13 cellular contexts compared by ENCODE assay signal in the genomic region with DNA sequence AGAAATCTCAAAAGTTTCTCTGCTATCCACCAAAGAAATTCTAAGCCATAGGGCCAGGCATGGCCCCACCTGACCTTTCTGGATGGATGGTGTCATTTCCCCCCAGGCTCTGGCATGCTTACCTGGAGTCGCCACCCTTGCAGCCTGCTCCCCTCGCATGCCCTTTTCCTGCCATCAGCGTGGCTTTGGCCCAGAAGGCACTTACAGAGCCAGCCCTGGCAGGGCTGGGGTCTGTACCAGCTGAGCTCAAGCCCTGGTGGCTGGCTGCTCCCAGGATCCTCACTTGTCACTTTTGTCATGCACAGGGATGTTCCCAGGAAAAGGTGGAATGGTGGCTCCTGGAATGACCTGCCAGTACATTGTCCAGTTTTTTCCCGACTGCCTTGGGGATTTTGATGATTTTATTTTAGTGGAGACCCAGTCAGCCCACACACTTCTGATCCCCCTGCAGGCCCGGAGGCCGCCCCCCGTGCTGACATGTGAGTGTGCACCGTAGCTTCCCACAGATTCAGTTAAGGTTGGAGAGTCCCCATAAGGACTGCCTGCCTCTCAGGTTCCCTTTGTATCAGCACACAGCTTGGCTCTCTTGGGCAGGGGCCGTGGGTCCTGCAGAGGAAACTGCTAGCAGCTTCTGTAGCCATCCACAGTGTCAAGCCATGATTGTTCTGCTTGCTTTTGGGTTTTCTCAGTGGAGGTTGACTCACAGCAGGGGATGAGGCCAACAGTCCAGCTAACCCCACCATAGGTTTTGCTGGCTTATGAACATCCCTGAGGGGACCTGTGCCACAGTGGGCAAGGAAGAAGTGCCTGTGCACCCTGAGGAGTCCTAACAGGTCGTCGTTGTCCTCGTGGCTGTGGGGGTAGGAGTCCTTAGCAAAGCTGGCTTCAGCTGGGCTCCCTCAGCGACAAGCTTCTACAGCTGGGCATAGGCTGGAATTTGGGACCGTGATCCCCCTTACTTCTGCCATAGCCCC. TPM values are rescaled to one million over a fixed set of nuclear protein-coding genes. Genes with fewer than 3 reads are reported as not detected.
DNase-seq lines count a peak whose midpoint lies in the region; ATAC-seq, FAIRE-seq and TF ChIP-seq lines count a peak whose summit lies in the region.
"Had no signal": no experiment of that assay in that cellular context is flagged by ENCODE, and none has a peak within 500 bp of the region (broad histone marks: within the 10 kb centered on the region; RNA-seq: fewer than 3 reads in every experiment).

No MANE protein-coding gene starts in this region.

- CTCF ChIA-PET in Panc1 (lab: Charles Lee): no interaction called here
- CTCF ChIA-PET in H1 (lab: Charles Lee; ENCODE audit: partially characterized antibody): interaction anchor here (0.6 to 1.7 kb wide), 7 partner anchors 9 to 581 kb away, joined by 3 to 5 read pairs (median 3); no protein-coding TSS in a partner anchor

- H3K36me3 ChIP-seq in DND-41 (ENCODE audit: insufficient read depth, low read length) (no peaks in the 10 kb centered on the region), Panc1 (ENCODE audit: control insufficient read depth, insufficient read depth, low read length) (no peaks in the 10 kb centered on the region), H1 (ENCODE audit: control insufficient read depth in 2 of 4, insufficient read depth in 4 of 4, low read length in 3 of 4) (no peaks in the 10 kb centered on the region), trophoblast cell (ENCODE audit: control insufficient read depth in 1 of 2, insufficient read depth in 2 of 2, low read length in 2 of 2) (no peaks in the 10 kb centered on the region)
- H3K36me3 ChIP-seq: vagina had no signal

- no peak overlapping the region for H3K23ac ChIP-seq in H1 (ENCODE audit: insufficient read length)
- no peak overlapping the region for H3K23ac ChIP-seq in trophoblast cell (ENCODE audit: low read length)

- POLR2A ChIA-PET in Panc1 (lab: Charles Lee): no interaction called here
- POLR2A ChIA-PET in H1 (lab: Charles Lee; ENCODE audit: partially characterized antibody): interaction anchor here (1.0 kb wide), 1 partner anchor 13 kb away, joined by 3 read pairs; no protein-coding TSS in a partner anchor

- no peak overlapping the region for H3K4me3 ChIP-seq in DND-41 (ENCODE audit: low read depth in 1 of 2, low read length in 2 of 2)
- no peak overlapping the region for H3K4me3 ChIP-seq in Panc1 (ENCODE audit: low read depth in 2 of 2, low read length in 2 of 2)
- no peak overlapping the region for H3K4me3 ChIP-seq in H1 (ENCODE audit: extremely low read depth in 1 of 4, insufficient read depth in 2 of 4, low read depth in 3 of 4, low read length in 4 of 4)
- H3K4me3 ChIP-seq in trophoblast cell (ENCODE audit: low read depth, low read length): peak overlapping the region; percentile 40
- H3K4me3 ChIP-seq: vagina had no signal

- H3K56ac ChIP-seq in H1 (replicated peaks; ENCODE audit: insufficient read length, low read depth, low read length): no peak overlapping the region

- H3K4me1 ChIP-seq in DND-41 (ENCODE audit: insufficient read depth, low read length): no peaks in the 10 kb centered on the region
- H3K4me1 ChIP-seq in Panc1 (ENCODE audit: control insufficient read depth, insufficient read depth, low read length): no peaks in the 10 kb centered on the region
- H3K4me1 ChIP-seq in H1 (replicated peaks in 1 of 4; ENCODE audit: control insufficient read depth in 3 of 4, insufficient read depth in 4 of 4, low read length in 3 of 4): no peaks in the 10 kb centered on the region
- no peaks in the 10 kb centered on the region for H3K4me1 ChIP-seq in trophoblast cell (ENCODE audit: control insufficient read depth in 1 of 2, insufficient read depth in 2 of 2, low read length in 2 of 2)
- H3K4me1 ChIP-seq: vagina had no signal

- H4K12ac ChIP-seq in trophoblast cell (ENCODE audit: low read depth, low read length): no peak overlapping the region

- intact Hi-C loops in Panc1 (cut with micrococcal nuclease; ENCODE audit: unreplicated experiment): no loop called here

- peaks cover 4% of the 10 kb centered on the region for H3K9me3 ChIP-seq in DND-41 (ENCODE audit: insufficient read depth, low read length, severe bottlenecking)
- no peaks in the 10 kb centered on the region for H3K9me3 ChIP-seq in Panc1 (ENCODE audit: control insufficient read depth, insufficient read depth, low read depth, low read length)
- H3K9me3 ChIP-seq in H1 (ENCODE audit: insufficient read depth in 2 of 2, low read depth in 1 of 2, low read length in 1 of 2): peaks cover 8% of the 10 kb centered on the region in 2 experiments
- peaks cover 7% of the 10 kb centered on the region for H3K9me3 ChIP-seq in trophoblast cell (ENCODE audit: insufficient read depth, low read depth, low read length)
- H3K9me3 ChIP-seq: vagina had no signal

- H2BK5ac ChIP-seq in H1 (ENCODE audit: low read depth, low read length) (no peak overlapping the region), trophoblast cell (ENCODE audit: low read depth, low read length, poor library complexity) (no peak overlapping the region)

- no peak for TF ChIP-seq RAD21 in H1 (IDR thresholded peaks at IDR 0.05 in 1 of 2, conservative IDR thresholded peaks at IDR 0.05 in 1 of 2; ENCODE audit: low read depth in 2 of 2, low read length in 2 of 2)

- peaks cover 4% of the 10 kb centered on the region; the same call in 1 of the 2 replicates for H3K23me2 ChIP-seq in H1 (ENCODE audit: low read depth, low read length)

- H3K27ac ChIP-seq in DND-41 (ENCODE audit: low read length) (no peak overlapping the region), Panc1 (ENCODE audit: low read length) (no peak overlapping the region), H1 (ENCODE audit: low read depth, low read length) (no peak overlapping the region), trophoblast cell (ENCODE audit: low read depth, low read length) (no peak overlapping the region)
- H3K27ac ChIP-seq: vagina had no signal

- H3K79me1 ChIP-seq in H1 (ENCODE audit: low read depth, low read length): no peaks in the 10 kb centered on the region
- H3K79me1 ChIP-seq in trophoblast cell (ENCODE audit: low read length): no peaks in the 10 kb centered on the region

- H2AFZ ChIP-seq in DND-41 (ENCODE audit: low read depth, low read length): no peak overlapping the region
- H2AFZ ChIP-seq in H1 (ENCODE audit: low read length): no peak overlapping the region
- no peak overlapping the region for H2AFZ ChIP-seq in trophoblast cell (ENCODE audit: insufficient read depth, low read length, poor library complexity)

- H2BK12ac ChIP-seq in H1 (ENCODE audit: low read depth, low read length) (0 out of 2 replicates have a peak overlapping the region, but pooled peaks have one; percentile 43), trophoblast cell (ENCODE audit: low read length) (no peak overlapping the region)

- H2BK15ac ChIP-seq in H1 (ENCODE audit: low read length): no peak overlapping the region

- no peak for FAIRE-seq in H1 (lab: Jason Lieb, UNC)

- peak; percentile 56 for ATAC-seq in DND-41 (ENCODE audit: insufficient read depth, low read depth)
- peak; percentile 62 for ATAC-seq in Panc1

- no peak overlapping the region for H4K8ac ChIP-seq in H1 (ENCODE audit: extremely low read depth, insufficient read depth, low read length)
- H4K8ac ChIP-seq in trophoblast cell (ENCODE audit: low read depth, low read length): no peak overlapping the region

- in situ Hi-C loops in Panc1 (cut with HindIII; ENCODE audit: low pct_unique_long_range_greater_than_20kb, low sequenced_read_pairs): no loop called here

- H3K14ac ChIP-seq in H1 (ENCODE audit: insufficient read length) (no peak overlapping the region), trophoblast cell (ENCODE audit: low read length) (no peak overlapping the region)

- 91% methylated on average over 14 of the region's 14 CpGs; no CpG with 5 or more reads in 1 of the 2 experiments for WGBS in H1 (ENCODE audit: extremely low coverage in 1 of 2, insufficient coverage in 1 of 2, insufficient read length in 1 of 2, insufficient replicate concordance in 2 of 2, low coverage in 1 of 2, low lambda C conversion rate in 2 of 2, missing lambda C conversion rate in 1 of 2), 2 experiments
- no CpG with 5 or more reads among the region's 14 CpGs for WGBS in trophoblast cell (ENCODE audit: extremely low coverage, insufficient coverage, insufficient read length)

- BruUV-seq in Panc1 (replicated peaks; lab: Mats Ljungman, UMichigan): no TSS peak

- DNase-seq in DND-41 (peak; percentile 14), Panc1 (ENCODE audit: low read depth, low spot score) (no peak), H1 (ENCODE audit: low read depth in 1 of 2, low spot score in 2 of 2) (no peak), trophoblast cell (peak in 1 of 2 donors; percentile 30), cerebellar cortex (ENCODE audit: low spot score) (no peak), middle frontal gyrus (ENCODE audit: extremely low spot score, low spot score) (no peak), NCI-H1048 (lab: John Stamatoyannopoulos, UW) (no peak)
- DNase-seq: activated gamma-delta T cell, dermis blood vessel endothelial cell, left ventricle myocardium superior, NCI-H1694 had no signal

- no peak for TF ChIP-seq CTCF in DND-41 (IDR thresholded peaks at IDR 0.05; ENCODE audit: borderline replicate concordance, extremely low read depth, low read length, poor library complexity, severe bottlenecking)
- no peak for TF ChIP-seq CTCF in Panc1 (IDR thresholded peaks at IDR 0.05)
- TF ChIP-seq CTCF in H1 (IDR thresholded peaks at IDR 0.05; ENCODE audit: control extremely low read depth in 1 of 3, insufficient read depth in 1 of 3, low read depth in 1 of 3, low read length in 3 of 3): no peak

- no peaks in the 10 kb centered on the region for H3K27me3 ChIP-seq in DND-41 (ENCODE audit: insufficient read depth, low read length, poor library complexity)
- H3K27me3 ChIP-seq in Panc1 (ENCODE audit: control insufficient read depth, insufficient read depth, low read length): no peaks in the 10 kb centered on the region
- no peaks in the 10 kb centered on the region for H3K27me3 ChIP-seq in H1 (replicated peaks in 1 of 4; ENCODE audit: control insufficient read depth in 3 of 4, extremely low read depth in 1 of 4, insufficient read depth in 3 of 4, low read length in 3 of 4)
- no peaks in the 10 kb centered on the region for H3K27me3 ChIP-seq in trophoblast cell (ENCODE audit: insufficient read depth, low read length)
- H3K27me3 ChIP-seq: vagina had no signal

- H3K79me2 ChIP-seq in DND-41 (ENCODE audit: insufficient read depth, low read length) (no peaks in the 10 kb centered on the region), H1 (ENCODE audit: control insufficient read depth in 1 of 2, insufficient read depth in 2 of 2, low read length in 2 of 2) (no peaks in the 10 kb centered on the region), trophoblast cell (ENCODE audit: control insufficient read depth, insufficient read depth, low read length, poor library complexity) (no peaks in the 10 kb centered on the region)

- no peak overlapping the region for H2BK20ac ChIP-seq in H1 (ENCODE audit: low read length)

- no peak overlapping the region for H2AK5ac ChIP-seq in H1 (ENCODE audit: low read depth, low read length)
- H2AK5ac ChIP-seq in trophoblast cell (ENCODE audit: low read length): no peak overlapping the region

- TF ChIP-seq EP300 in H1 (IDR thresholded peaks at IDR 0.05; ENCODE audit: borderline replicate concordance in 1 of 2, low read depth in 2 of 2, low read length in 2 of 2): no peak

- H4K20me1 ChIP-seq in DND-41 (ENCODE audit: insufficient read depth, low read length) (no peaks in the 10 kb centered on the region), H1 (replicated peaks in 1 of 2; ENCODE audit: control insufficient read depth in 1 of 2, insufficient read depth in 2 of 2, low read length in 2 of 2) (no peaks in the 10 kb centered on the region)

- H3K4me2 ChIP-seq in DND-41 (ENCODE audit: insufficient read depth, low read length) (no peak overlapping the region), H1 (ENCODE audit: insufficient read depth in 1 of 2, low read depth in 2 of 2, low read length in 2 of 2) (no peak overlapping the region), trophoblast cell (ENCODE audit: low read length) (no peak overlapping the region)

- H3K4ac ChIP-seq in H1 (replicated peaks; ENCODE audit: insufficient read length, low read depth, low read length) (no peak overlapping the region), trophoblast cell (ENCODE audit: low read depth, low read length) (no peak overlapping the region)

- no peak overlapping the region for H4K5ac ChIP-seq in H1 (ENCODE audit: insufficient read length, low read depth, low read length)

- H3K18ac ChIP-seq in H1 (ENCODE audit: extremely low read depth, low read length) (no peak overlapping the region), trophoblast cell (ENCODE audit: low read length) (no peak overlapping the region)

- TF ChIP-seq POLR2A in H1 (IDR thresholded peaks at IDR 0.05; ENCODE audit: control extremely low read depth in 1 of 2, low read depth in 2 of 2, low read length in 2 of 2): no peak

- H3K9ac ChIP-seq in DND-41 (ENCODE audit: low read depth, low read length): no peak overlapping the region
- no peak overlapping the region for H3K9ac ChIP-seq in H1 (replicated peaks in 1 of 4; ENCODE audit: extremely low read depth in 1 of 4, low read depth in 3 of 4, low read length in 3 of 4)
- H3K9ac ChIP-seq in trophoblast cell (ENCODE audit: low read length): no peak overlapping the region

- no peak overlapping the region for H4K91ac ChIP-seq in H1 (replicated peaks; ENCODE audit: insufficient read length, low read length)
- H4K91ac ChIP-seq in trophoblast cell (ENCODE audit: low read depth, low read length): no peak overlapping the region

- H2BK120ac ChIP-seq in H1 (replicated peaks; ENCODE audit: low read depth, low read length): no peak overlapping the region
- no peak overlapping the region for H2BK120ac ChIP-seq in trophoblast cell (ENCODE audit: insufficient read depth, low read length, poor library complexity)

RNA-seq across cellular contexts. Expression of gene DLEC1, which starts 46.2 kb away (rescaled TPM):
- not detected for total RNA-seq in Panc1 (2021; ENCODE audit: unreplicated experiment)
- polyA plus RNA-seq in Panc1 (2012; ENCODE audit: insufficient read length): not detected
- 0.75 and 0.76 TPM in 2 replicates for total RNA-seq in H1 (2021; fragmentation: NEBNext Ultra II Directional; extraction: Animal tissue kit (Norgen Biotek cat#: 25700))
- 0.26 and 0.36 TPM in 2 replicates for polyA plus RNA-seq in H1 (2011; rRNA removed)
- 0.31 TPM for polyA plus RNA-seq in H1 (2011; cell fraction: cytosol; rRNA removed)
- polyA plus RNA-seq in H1 (2011; cell fraction: nucleus; rRNA removed): 3.0 TPM
- polyA plus RNA-seq in H1 (2012, experiment 1 of 2): 0.43 to 0.87 TPM (median 0.62 TPM) in 4 replicates
- 0.29 TPM for polyA plus RNA-seq in H1 (2012, experiment 2 of 2)
- 1.4 TPM for polyA plus RNA-seq in H1 (2013, experiment 1 of 2)
- 0.17 TPM for polyA plus RNA-seq in H1 (2013, experiment 2 of 2)
- polyA minus RNA-seq in H1 (2011; rRNA and poly(A)+ RNA removed): 0.63 and 1.4 TPM in 2 replicates
- 0.29 TPM for polyA minus RNA-seq in H1 (2011; cell fraction: cytosol; rRNA and poly(A)+ RNA removed)
- 3.0 TPM for polyA minus RNA-seq in H1 (2011; cell fraction: nucleus; rRNA and poly(A)+ RNA removed)
- polyA plus RNA-seq in trophoblast cell (2013): 0.03 and 0.45 TPM in 2 replicates
- total RNA-seq: pulmonary artery endothelial cell had no signal

RNA-seq across cellular contexts. Expression of gene ACAA1, which starts 51.7 kb away (rescaled TPM):
- 52.0 TPM for total RNA-seq in Panc1 (2021; ENCODE audit: unreplicated experiment)
- 69.2 TPM for polyA plus RNA-seq in Panc1 (2012; ENCODE audit: insufficient read length)
- 31.9 and 34.8 TPM in 2 replicates for total RNA-seq in H1 (2021; fragmentation: NEBNext Ultra II Directional; extraction: Animal tissue kit (Norgen Biotek cat#: 25700))
- 23.1 and 27.4 TPM in 2 replicates for polyA plus RNA-seq in H1 (2011; rRNA removed)
- 36.1 TPM for polyA plus RNA-seq in H1 (2011; cell fraction: cytosol; rRNA removed)
- 70.1 TPM for polyA plus RNA-seq in H1 (2011; cell fraction: nucleus; rRNA removed)
- 27.7 to 33.5 TPM (median 31.4 TPM) in 4 replicates for polyA plus RNA-seq in H1 (2012, experiment 1 of 2)
- polyA plus RNA-seq in H1 (2012, experiment 2 of 2): 15.4 TPM
- polyA plus RNA-seq in H1 (2013, experiment 1 of 2): 17.8 TPM
- polyA plus RNA-seq in H1 (2013, experiment 2 of 2): 18.3 TPM
- polyA minus RNA-seq in H1 (2011; rRNA and poly(A)+ RNA removed): 30.1 and 33.4 TPM in 2 replicates
- 17.3 TPM for polyA minus RNA-seq in H1 (2011; cell fraction: cytosol; rRNA and poly(A)+ RNA removed)
- polyA minus RNA-seq in H1 (2011; cell fraction: nucleus; rRNA and poly(A)+ RNA removed): 72.6 TPM
- 30.0 and 31.2 TPM in 2 replicates for polyA plus RNA-seq in trophoblast cell (2013)

RNA-seq across cellular contexts. Expression of gene MYD88, which starts 53.2 kb away (rescaled TPM):
- 32.7 TPM for total RNA-seq in Panc1 (2021; ENCODE audit: unreplicated experiment)
- polyA plus RNA-seq in Panc1 (2012; ENCODE audit: insufficient read length): 38.4 TPM
- 19.7 and 22.1 TPM in 2 replicates for total RNA-seq in H1 (2021; fragmentation: NEBNext Ultra II Directional; extraction: Animal tissue kit (Norgen Biotek cat#: 25700))
- polyA plus RNA-seq in H1 (2011; rRNA removed): 22.5 and 31.1 TPM in 2 replicates
- 24.4 TPM for polyA plus RNA-seq in H1 (2011; cell fraction: cytosol; rRNA removed)
- 31.6 TPM for polyA plus RNA-seq in H1 (2011; cell fraction: nucleus; rRNA removed)
- polyA plus RNA-seq in H1 (2012, experiment 1 of 2): 19.8 to 24.7 TPM (median 21.4 TPM) in 4 replicates
- 23.3 TPM for polyA plus RNA-seq in H1 (2012, experiment 2 of 2)
- polyA plus RNA-seq in H1 (2013, experiment 1 of 2): 19.7 TPM
- 19.4 TPM for polyA plus RNA-seq in H1 (2013, experiment 2 of 2)
- 32.9 and 47.0 TPM in 2 replicates for polyA minus RNA-seq in H1 (2011; rRNA and poly(A)+ RNA removed)
- 17.0 TPM for polyA minus RNA-seq in H1 (2011; cell fraction: cytosol; rRNA and poly(A)+ RNA removed)
- polyA minus RNA-seq in H1 (2011; cell fraction: nucleus; rRNA and poly(A)+ RNA removed): 14.5 TPM
- 25.1 TPM in 2 replicates for polyA plus RNA-seq in trophoblast cell (2013)

RNA-seq across cellular contexts. Expression of gene PLCD1, which starts 55.8 kb away (rescaled TPM):
- total RNA-seq in Panc1 (2021; ENCODE audit: unreplicated experiment): 1.8 TPM
- polyA plus RNA-seq in Panc1 (2012; ENCODE audit: insufficient read length): 2.1 TPM
- 15.7 and 19.2 TPM in 2 replicates for total RNA-seq in H1 (2021; fragmentation: NEBNext Ultra II Directional; extraction: Animal tissue kit (Norgen Biotek cat#: 25700))
- polyA plus RNA-seq in H1 (2011; rRNA removed): 15.3 and 25.7 TPM in 2 replicates
- polyA plus RNA-seq in H1 (2011; cell fraction: cytosol; rRNA removed): 16.8 TPM
- 40.8 TPM for polyA plus RNA-seq in H1 (2011; cell fraction: nucleus; rRNA removed)
- polyA plus RNA-seq in H1 (2012, experiment 1 of 2): 10.7 to 22.5 TPM (median 19.3 TPM) in 4 replicates
- 24.9 TPM for polyA plus RNA-seq in H1 (2012, experiment 2 of 2)
- 16.6 TPM for polyA plus RNA-seq in H1 (2013, experiment 1 of 2)
- 15.4 TPM for polyA plus RNA-seq in H1 (2013, experiment 2 of 2)
- 15.5 and 19.6 TPM in 2 replicates for polyA minus RNA-seq in H1 (2011; rRNA and poly(A)+ RNA removed)
- 9.8 TPM for polyA minus RNA-seq in H1 (2011; cell fraction: cytosol; rRNA and poly(A)+ RNA removed)
- 18.4 TPM for polyA minus RNA-seq in H1 (2011; cell fraction: nucleus; rRNA and poly(A)+ RNA removed)
- polyA plus RNA-seq in trophoblast cell (2013): 14.7 and 15.7 TPM in 2 replicates
